ENCODE assay signal across 24 cellular contexts in genomic region chr14:43168374-43168925, GRCh38.
"Had no signal": no experiment of that assay in that cellular context is flagged by ENCODE, and none has a peak within 500 bp of the region (broad histone marks: within the 10 kb centered on the region; RNA-seq: fewer than 3 reads in every experiment).

No MANE protein-coding gene starts in this region.

- H3K27ac Mint-ChIP-seq: dendritic cell treated with granulocyte-macrophage colony-stimulating factor and Interleukin-4, amounts not matched to agents 40 ng/mL and 50 ng/mL, for 4 days; effector memory CD8-positive, alpha-beta T cell; naive B cell; stimulated activated naive B cell treated with anti-CD40 and anti-IgM and Interleukin-4, amounts not matched to agents 10 μg/mL and 1 μg/mL and 100 μg/mL, for 72 hours; stimulated activated naive CD8-positive, alpha-beta T cell treated with anti-CD3 and anti-CD28 coated beads, Interleukin-15, amount 100 ng/mL, for 72 hours had no signal

- H3K4me1 Mint-ChIP-seq: naive B cell; neural crest cell; stimulated activated naive B cell treated with anti-CD40 and anti-IgM and Interleukin-4, amounts not matched to agents 10 μg/mL and 1 μg/mL and 100 μg/mL, for 72 hours; stimulated activated naive CD8-positive, alpha-beta T cell treated with anti-CD3 and anti-CD28 coated beads, Interleukin-15, amount 100 ng/mL, for 72 hours had no signal

- H3K36me3 Mint-ChIP-seq: naive B cell; stimulated activated naive B cell treated with anti-CD40 and anti-IgM and Interleukin-4, amounts not matched to agents 10 μg/mL and 1 μg/mL and 100 μg/mL, for 72 hours had no signal

- ATAC-seq: effector memory CD8-positive, alpha-beta T cell; gastrocnemius medialis; heart right ventricle; left ventricle myocardium superior; stimulated activated naive B cell treated with anti-CD40 and anti-IgM and Interleukin-4, amounts not matched to agents 10 μg/mL and 1 μg/mL and 100 μg/mL, for 72 hours; stimulated activated naive CD8-positive, alpha-beta T cell treated with anti-CD3 and anti-CD28 coated beads, Interleukin-15, amount 100 ng/mL, for 72 hours had no signal

- H3K4me1 ChIP-seq: esophagus muscularis mucosa, gastrocnemius medialis, heart right ventricle, right atrium auricular region, sigmoid colon, testis, tibial nerve had no signal

- H3K4me3 Mint-ChIP-seq: dendritic cell treated with granulocyte-macrophage colony-stimulating factor and Interleukin-4, amounts not matched to agents 40 ng/mL and 50 ng/mL, for 4 days; effector memory CD8-positive, alpha-beta T cell; naive B cell; neural crest cell; stimulated activated naive B cell treated with anti-CD40 and anti-IgM and Interleukin-4, amounts not matched to agents 10 μg/mL and 1 μg/mL and 100 μg/mL, for 72 hours; stimulated activated naive CD8-positive, alpha-beta T cell treated with anti-CD3 and anti-CD28 coated beads, Interleukin-15, amount 100 ng/mL, for 72 hours had no signal

- H3K27ac ChIP-seq: epithelial cell of prostate, esophagus muscularis mucosa, gastrocnemius medialis, heart right ventricle, ovary, right atrium auricular region, sigmoid colon, skin epidermis, testis, tibial nerve had no signal

- DNase-seq: effector memory CD8-positive, alpha-beta T cell; gastrocnemius medialis; heart right ventricle; islet precursor cell; left ventricle myocardium superior; mesenchymal stem cell; midbrain; naive B cell; nucleus accumbens; ovary; sigmoid colon; stimulated activated CD4-positive, alpha-beta T cell treated with anti-CD3 and anti-CD28 coated beads, Interleukin-2, amount 100 ng/mL, for 24 hours; stimulated activated CD4-positive, alpha-beta T cell treated with anti-CD3 and anti-CD28 coated beads, Interleukin-4, amount 100 ng/mL, for 4 hours; stimulated activated naive B cell treated with anti-CD40 and anti-IgM and Interleukin-4, amounts not matched to agents 10 μg/mL and 1 μg/mL and 100 μg/mL, for 72 hours; stimulated activated naive CD8-positive, alpha-beta T cell treated with anti-CD3 and anti-CD28 coated beads, Interleukin-15, amount 100 ng/mL, for 72 hours; testis had no signal

- H3K36me3 ChIP-seq: esophagus muscularis mucosa, gastrocnemius medialis, heart right ventricle, ovary, right atrium auricular region, sigmoid colon, tibial nerve had no signal

- H3K4me3 ChIP-seq: esophagus muscularis mucosa, gastrocnemius medialis, heart right ventricle, lung, ovary, right atrium auricular region, sigmoid colon, skin epidermis, testis, tibial nerve had no signal

- H3K27me3 Mint-ChIP-seq: dendritic cell treated with granulocyte-macrophage colony-stimulating factor and Interleukin-4, amounts not matched to agents 40 ng/mL and 50 ng/mL, for 4 days; effector memory CD8-positive, alpha-beta T cell; naive B cell; stimulated activated naive B cell treated with anti-CD40 and anti-IgM and Interleukin-4, amounts not matched to agents 10 μg/mL and 1 μg/mL and 100 μg/mL, for 72 hours; stimulated activated naive CD8-positive, alpha-beta T cell treated with anti-CD3 and anti-CD28 coated beads, Interleukin-15, amount 100 ng/mL, for 72 hours had no signal

- H3K9me3 ChIP-seq: esophagus muscularis mucosa, gastrocnemius medialis, ovary, right atrium auricular region, sigmoid colon, testis, tibial nerve had no signal

- H3K27me3 ChIP-seq: esophagus muscularis mucosa, gastrocnemius medialis, heart right ventricle, ovary, right atrium auricular region, sigmoid colon, testis, tibial nerve had no signal
